ENCODE assay signal across 15 cellular contexts in the genomic region with DNA sequence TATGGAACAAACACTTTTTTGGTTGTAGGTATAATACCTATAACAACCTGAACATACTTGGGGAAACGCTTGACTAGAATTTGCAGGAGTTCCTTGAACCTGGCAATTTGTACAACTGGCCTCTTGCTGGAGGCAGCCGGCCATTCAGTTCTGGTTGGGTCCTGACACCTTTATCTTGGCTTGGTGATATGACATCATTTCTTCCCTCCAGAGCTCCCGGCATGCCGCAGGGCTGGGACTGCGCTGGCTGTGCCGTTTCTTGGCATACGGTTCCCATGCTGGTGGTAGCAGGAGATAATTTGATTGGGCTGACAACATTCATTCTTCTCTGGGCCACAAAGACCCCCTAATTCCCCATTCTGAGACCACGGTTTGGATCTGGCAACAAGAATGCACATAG.
DNase-seq lines count a peak whose midpoint lies in the region; ATAC-seq, FAIRE-seq and TF ChIP-seq lines count a peak whose summit lies in the region.
"Had no signal": no experiment of that assay in that cellular context is flagged by ENCODE, and none has a peak within 500 bp of the region (broad histone marks: within the 10 kb centered on the region; RNA-seq: fewer than 3 reads in every experiment).

No MANE protein-coding gene starts in this region.

- no peaks in the 10 kb centered on the region for H3F3A ChIP-seq in GM23248 (ENCODE audit: insufficient read depth)

- no peak for TF ChIP-seq CTCF in K562 (IDR thresholded peaks at IDR 0.05 in 2 of 3, conservative IDR thresholded peaks at IDR 0.05 in 1 of 3; ENCODE audit: insufficient read depth in 2 of 3, low read depth in 1 of 3, low read length in 3 of 3)

- DNase-seq in G401 (ENCODE audit: low spot score), result peak; percentile 5
- peak; percentile 55 to 74 for DNase-seq in SHP77 (lab: John Stamatoyannopoulos, UW)
- peak in 2 of 4 experiments; percentile 13 to 21 for DNase-seq in K562 (ENCODE audit: extremely low read depth in 1 of 4, low spot score in 3 of 4)
- no peak for DNase-seq in GM23248
- no peak for DNase-seq in NCI-H510A treated with DMSO at 0.1 percent for 48 hours (lab: John Stamatoyannopoulos, UW)
- DNase-seq in HK-2 (ENCODE audit: unreplicated experiment), result no peak
- DNase-seq: Caco-2; CD4-positive, alpha-beta memory T cell; DND-41; GDM1; HFFc6 had no signal

- H2AFZ ChIP-seq in K562 (ENCODE audit: low read depth, low read length), result no peak overlapping the region
- H2AFZ ChIP-seq in GM23248, result no peak overlapping the region
- H2AFZ ChIP-seq: GM23338 had no signal

- no TSS peak for BruUV-seq in K562 (replicated peaks; lab: Mats Ljungman, UMichigan)

- H3K79me2 ChIP-seq in K562 (ENCODE audit: control insufficient read depth, insufficient read depth, low read length) (no peaks in the 10 kb centered on the region), GM23248 (ENCODE audit: insufficient read depth) (no peaks in the 10 kb centered on the region)

- H3K36me3 ChIP-seq in K562 (ENCODE audit: control insufficient read depth, insufficient read depth, low read length), result no peaks in the 10 kb centered on the region
- H3K36me3 ChIP-seq in GM23248 (ENCODE audit: low read depth), result no peaks in the 10 kb centered on the region
- H3K36me3 ChIP-seq: HAP-1 had no signal

- H3K4me2 ChIP-seq in K562 (ENCODE audit: insufficient read depth, low read length), result no peak overlapping the region
- no peak overlapping the region for H3K4me2 ChIP-seq in GM23248 (ENCODE audit: unreplicated experiment)
- H3K4me2 ChIP-seq: GM23338 had no signal

- intact Hi-C loops in K562 (cut with micrococcal nuclease), result no loop called here

- H4K20me1 ChIP-seq in K562 (replicated peaks; ENCODE audit: control insufficient read depth, insufficient read depth, low read length) (0 out of 2 replicates have a peak, but pooled peaks cover 6% of the 10 kb centered on the region), GM23248 (ENCODE audit: insufficient read depth) (no peaks in the 10 kb centered on the region)

- no peak for TF ChIP-seq RAD21 in K562 (CRISPR knock-in tag; conservative IDR thresholded peaks at IDR 0.05 in 1 of 2, IDR thresholded peaks at IDR 0.05 in 1 of 2)

- no peak for FAIRE-seq in K562 (lab: Jason Lieb, UNC)
- FAIRE-seq: GM12878, GM19239 had no signal

- 0% methylated on average over 8 of the region's 8 CpGs for WGBS in K562 (ENCODE audit: insufficient coverage, low coverage, missing lambda C conversion rate)
- 86% methylated on average over 8 of the region's 8 CpGs for WGBS in GM23248 (ENCODE audit: low coverage in 1 of 2, low lambda C conversion rate in 2 of 2, missing lambda C conversion rate in 2 of 2), 2 experiments

- no peaks in the 10 kb centered on the region for H3K9me1 ChIP-seq in K562 (ENCODE audit: control insufficient read depth, insufficient read depth, low read length)

- peak; percentile 44; the same call in 1 of the 3 replicates for ATAC-seq in K562
- ATAC-seq: GM12878, GM23338 had no signal

- H3K9me2 ChIP-seq in GM23248 (ENCODE audit: insufficient read depth), result no peaks in the 10 kb centered on the region

- H3K4me3 ChIP-seq in K562 (no peak overlapping the region), GM23248 (no peak overlapping the region)
- H3K4me3 ChIP-seq: GM12878, GM23338, HAP-1 had no signal

- H3K9ac ChIP-seq in K562 (ENCODE audit: insufficient read depth in 1 of 2, low read depth in 2 of 2, low read length in 2 of 2), result no peak overlapping the region
- H3K9ac ChIP-seq in GM23248, result no peak overlapping the region

- H3K4me1 ChIP-seq in K562 (replicated peaks in 1 of 2; ENCODE audit: control insufficient read depth in 2 of 2, insufficient read depth in 2 of 2, low read length in 2 of 2) (no peaks in the 10 kb centered on the region), GM23248 (ENCODE audit: insufficient read depth) (no peaks in the 10 kb centered on the region)
- H3K4me1 ChIP-seq: Caco-2, HAP-1 had no signal

- POLR2A ChIA-PET in K562 (lab: Yijun Ruan, JAX), result no interaction called here

- in situ Hi-C loops in G401 (cut with HindIII; ENCODE audit: low sequenced_read_pairs) (no loop called here), K562 (cut with MboI) (no loop called here), GM23248 (cut with MboI) (no loop called here)

- no peaks in the 10 kb centered on the region for H3K9me3 ChIP-seq in K562 (replicated peaks; ENCODE audit: control insufficient read depth, insufficient read depth, low read depth, low read length)
- H3K9me3 ChIP-seq in GM23248 (ENCODE audit: low read depth), result no peaks in the 10 kb centered on the region
- H3K9me3 ChIP-seq: Caco-2, HAP-1 had no signal

- H3K27ac ChIP-seq in K562 (ENCODE audit: extremely low read depth, low read depth, low read length), result no peak overlapping the region
- H3K27ac ChIP-seq in GM23248, result no peak overlapping the region

- no peak for TF ChIP-seq EP300 in K562 (IDR thresholded peaks at IDR 0.05; ENCODE audit: low read length)

- TF ChIP-seq POLR2A in K562 (conservative IDR thresholded peaks at IDR 0.05), result no peak

- CTCF ChIA-PET in K562 (lab: Yijun Ruan, JAX; ENCODE audit: low intra/inter-chr PET ratio), result no interaction called here

- peaks cover 2 to 8% of the 10 kb centered on the region in 2 experiments; a peak in 1 of 5 replicates for H3K27me3 ChIP-seq in K562 (ENCODE audit: control insufficient read depth in 2 of 2, insufficient read depth in 2 of 2, low read length in 2 of 2)
- no peaks in the 10 kb centered on the region for H3K27me3 ChIP-seq in GM23248 (replicated peaks; ENCODE audit: insufficient read depth)

TF ChIP-seq in K562, 482 proteins besides CTCF, POLR2A, EP300 and RAD21:
- 0 out of 2 replicates have a peak, but pooled peaks have one; percentile 53 for TF ChIP-seq ZNF24 (IDR thresholded peaks at IDR 0.05)
- no peak for TF ChIP-seq FUS (optimal IDR thresholded peaks at IDR 0.05; ENCODE audit: low read depth, low read length)
- peak in 1 of 2 experiments; percentile 22; a peak in 1 of 4 replicates for TF ChIP-seq NRF1 (conservative IDR thresholded peaks at IDR 0.05 in 1 of 2, IDR thresholded peaks at IDR 0.05 in 1 of 2)

Comparison
In these comparisons a context has a peak if more than half of its experiments do, and no peak if none do; other contexts are left out.
1. DNase-seq: peak in G401 (single experiment) and SHP77 (2 of 2); none in GM23248 (single experiment), NCI-H510A treated with DMSO at 0.1 percent for 48 hours (single experiment) and HK-2 (single experiment).